Comparison of ENCODE assay signal across 28 cellular contexts in the genomic region with DNA sequence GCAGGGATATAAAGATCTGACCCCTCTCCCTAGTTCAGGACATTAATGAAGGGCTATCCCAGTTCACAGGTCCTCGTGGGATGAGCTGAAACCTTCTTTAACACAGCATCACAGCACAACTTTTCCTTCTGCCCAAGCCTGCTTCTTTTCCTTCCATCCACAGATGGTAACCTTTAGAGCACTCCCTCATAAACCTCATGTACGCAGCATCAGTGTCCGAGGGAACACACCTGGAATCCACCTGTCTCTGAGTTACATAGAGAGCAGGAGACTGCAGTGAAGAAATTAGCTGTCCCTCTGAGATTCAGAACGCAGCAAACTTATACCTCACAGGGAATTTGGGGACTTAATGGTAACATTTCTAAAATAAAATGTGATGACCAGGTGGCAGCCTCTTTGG.
"Had no signal": no experiment of that assay in that cellular context is flagged by ENCODE, and none has a peak within 500 bp of the region (broad histone marks: within the 10 kb centered on the region; RNA-seq: fewer than 3 reads in every experiment).

No MANE protein-coding gene starts in this region.

- H3K4me1 ChIP-seq: ascending aorta, Peyer's patch, SJSA1 had no signal

- H3K4me3 Mint-ChIP-seq: activated CD4-positive, alpha-beta T cell treated with anti-CD3 and anti-CD28 coated beads, Interleukin-2, amount 10 ng/mL, durations not matched to agents 24 days and 14 days; activated CD8-positive, alpha-beta T cell treated with anti-CD3 and anti-CD28 coated beads for 36 hours; activated naive CD4-positive, alpha-beta T cell treated with anti-CD3 and anti-CD28 coated beads, Interleukin-2, amount 50 U/mL, for 24 hours; activated naive CD8-positive, alpha-beta T cell treated with anti-CD3 and anti-CD28 coated beads, Interleukin-2, amount 10 ng/mL, durations not matched to agents 7 days and 5 days; T-helper 1 cell treated with Interleukin-12 subunit alpha and Interleukin-12 subunit beta and Interleukin-4 antibody, amounts not matched to agents 30 μg/mL and 1 μg/mL, for 36 hours; T-helper 2 cell treated with Interferon-gamma antibody and Interleukin-4, amounts not matched to agents 5 μg/mL and 100 μg/mL, for 36 hours had no signal

- H3K4me3 ChIP-seq: ascending aorta, Peyer's patch, SJSA1 had no signal

- H3K27ac Mint-ChIP-seq: activated CD4-positive, alpha-beta T cell treated with anti-CD3 and anti-CD28 coated beads, Interleukin-2, amount 10 ng/mL, durations not matched to agents 24 days and 14 days; activated CD8-positive, alpha-beta T cell treated with anti-CD3 and anti-CD28 coated beads for 36 hours; activated naive CD4-positive, alpha-beta T cell treated with anti-CD3 and anti-CD28 coated beads, Interleukin-2, amount 50 U/mL, for 24 hours; activated naive CD8-positive, alpha-beta T cell treated with anti-CD3 and anti-CD28 coated beads, Interleukin-2, amount 10 ng/mL, durations not matched to agents 7 days and 5 days; activated T-helper 2 cell treated with anti-CD3 and anti-CD28 coated beads, Interferon-gamma antibody, Interleukin-2, Interleukin-4, amounts not matched to agents 10 μg/mL and 5 μg/mL and 100 μg/mL, durations not matched to agents 14 hours and 24 hours and 36 hours; T-helper 1 cell treated with Interleukin-12 subunit alpha and Interleukin-12 subunit beta and Interleukin-4 antibody, amounts not matched to agents 30 μg/mL and 1 μg/mL, for 36 hours; T-helper 2 cell treated with Interferon-gamma antibody and Interleukin-4, amounts not matched to agents 5 μg/mL and 100 μg/mL, for 36 hours had no signal

- H3K27me3 ChIP-seq: ascending aorta, Peyer's patch, SJSA1 had no signal

- H3K9me3 ChIP-seq: ascending aorta, Peyer's patch, SJSA1, SK-N-SH had no signal

- H3K9me3 Mint-ChIP-seq: activated CD4-positive, alpha-beta T cell treated with anti-CD3 and anti-CD28 coated beads, Interleukin-2, amount 10 ng/mL, durations not matched to agents 24 days and 14 days; activated CD8-positive, alpha-beta T cell treated with anti-CD3 and anti-CD28 coated beads for 36 hours; activated naive CD4-positive, alpha-beta T cell treated with anti-CD3 and anti-CD28 coated beads, Interleukin-2, amount 50 U/mL, for 24 hours; activated T-helper 2 cell treated with anti-CD3 and anti-CD28 coated beads, Interferon-gamma antibody, Interleukin-2, Interleukin-4, amounts not matched to agents 10 μg/mL and 5 μg/mL and 100 μg/mL, durations not matched to agents 14 hours and 24 hours and 36 hours; T-helper 1 cell treated with Interleukin-12 subunit alpha and Interleukin-12 subunit beta and Interleukin-4 antibody, amounts not matched to agents 30 μg/mL and 1 μg/mL, for 36 hours; T-helper 2 cell treated with Interferon-gamma antibody and Interleukin-4, amounts not matched to agents 5 μg/mL and 100 μg/mL, for 36 hours had no signal

- H3K4me2 ChIP-seq: SK-N-SH had no signal

- H3K36me3 ChIP-seq: ascending aorta, Peyer's patch, SJSA1 had no signal

- H3K27ac ChIP-seq: ascending aorta, Peyer's patch, SJSA1 had no signal

- H3K9me2 ChIP-seq: SK-N-SH had no signal

- DNase-seq: activated CD4-positive, alpha-beta T cell treated with anti-CD3 and anti-CD28 coated beads, Interleukin-2, amount 10 ng/mL, durations not matched to agents 24 days and 14 days; activated CD4-positive, alpha-beta T cell treated with anti-CD3 and anti-CD28 coated beads, Interleukin-2, amount 50 U/mL, for 4 hours; activated CD8-positive, alpha-beta T cell treated with anti-CD3 and anti-CD28 coated beads for 36 hours; activated gamma-delta T cell; activated naive CD4-positive, alpha-beta T cell treated with Interleukin-2 at 50 U/mL for 16 hours; activated naive CD8-positive, alpha-beta T cell treated with anti-CD3 and anti-CD28 coated beads, Interleukin-2, amount 10 ng/mL, durations not matched to agents 7 days and 5 days; activated T-cell treated with anti-CD3 and anti-CD28 coated beads, Interleukin-2, amount 50 U/mL, for 1 hour; amygdala; central memory CD4-positive, alpha-beta T cell; Kasumi-1; MM.1S; MV-4-11; NCI-H1092; NCI-H1417; NCI-H187 treated with DMSO at 0.1 percent for 48 hours; NCI-H2081; NCI-H345; NCI-H524 treated with DMSO at 0.1 percent for 48 hours; Peyer's patch; RPMI8226; SHP77 treated with DMSO at 0.1 percent for 48 hours; SK-N-SH had no signal

- ATAC-seq: activated CD8-positive, alpha-beta T cell treated with anti-CD3 and anti-CD28 coated beads for 36 hours had no signal

- H3K4me1 Mint-ChIP-seq: activated CD4-positive, alpha-beta T cell treated with anti-CD3 and anti-CD28 coated beads, Interleukin-2, amount 10 ng/mL, durations not matched to agents 24 days and 14 days had no signal

- H3K36me3 Mint-ChIP-seq: activated naive CD4-positive, alpha-beta T cell treated with anti-CD3 and anti-CD28 coated beads, Interleukin-2, amount 50 U/mL, for 24 hours had no signal
